8 cellular contexts compared by ENCODE assay signal in the genomic region with DNA sequence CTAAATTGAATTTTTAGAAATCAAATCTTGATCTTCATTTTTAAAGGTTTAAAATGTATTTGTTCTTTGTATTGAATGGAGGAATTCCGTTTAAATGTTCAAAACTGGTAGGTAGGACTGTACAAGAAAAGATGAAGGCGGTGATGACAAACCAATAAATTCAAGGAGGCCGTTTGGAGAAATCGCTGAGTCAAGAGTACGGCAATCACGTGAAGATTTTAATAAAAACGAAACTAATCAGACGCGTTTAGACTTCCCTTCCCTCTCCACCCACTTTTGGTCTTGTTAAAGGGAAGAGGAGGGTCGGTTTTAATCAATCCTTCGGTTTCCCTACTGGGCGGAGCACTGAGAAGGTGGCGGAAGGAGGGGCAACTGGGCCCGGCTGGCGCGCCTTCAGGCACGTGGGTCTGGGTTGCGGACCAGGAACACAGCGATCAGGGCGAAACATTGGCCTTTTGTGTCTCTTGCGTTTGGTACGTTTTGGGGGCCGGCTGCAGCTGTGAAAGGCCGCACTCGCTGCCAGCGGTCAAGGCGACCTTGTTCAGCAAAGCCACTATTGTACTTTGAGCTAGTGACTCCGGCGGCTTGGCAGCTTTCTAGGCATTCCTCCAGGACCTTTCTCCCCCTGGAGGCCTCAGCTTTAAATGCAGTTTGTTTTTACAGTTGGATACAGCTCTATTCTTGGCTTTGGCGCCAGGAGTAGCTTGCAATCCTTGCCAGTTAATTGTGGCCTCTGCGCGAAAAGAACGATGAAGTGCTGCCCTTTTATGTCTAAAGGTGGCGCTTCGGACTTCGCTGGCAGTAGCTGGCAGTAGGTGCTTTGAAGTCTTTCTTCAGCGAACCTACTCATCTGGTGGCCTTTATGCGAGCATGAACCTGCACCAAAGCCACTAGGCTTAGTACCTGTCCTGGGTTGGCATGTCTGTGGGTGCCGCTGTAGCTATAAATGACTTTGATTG. TPM values are rescaled to one million over a fixed set of nuclear protein-coding genes. Genes with fewer than 3 reads are reported as not detected.
DNase-seq lines count a peak whose midpoint lies in the region; ATAC-seq and TF ChIP-seq lines count a peak whose summit lies in the region.

No MANE protein-coding gene starts in this region.

- H3K36me3 Mint-ChIP-seq in H9 (ENCODE audit: insufficient read depth in 1 of 3, low read depth in 3 of 3) (peaks cover 0 to 4% (median 3%) of the 10 kb centered on the region in 3 experiments; a peak in 5 of 7 replicates), glutamatergic neuron (ENCODE audit: unreplicated experiment) (no peaks in the 10 kb centered on the region)
- no peaks in the 10 kb centered on the region for H3K36me3 Mint-ChIP-seq in activated naive CD8-positive, alpha-beta T cell

- no peak for TF ChIP-seq EP300 in upper lobe of left lung (IDR thresholded peaks at IDR 0.05)

- H3K9me3 Mint-ChIP-seq in H9, result peaks cover 61 to 67% of the 10 kb centered on the region in 2 experiments
- no peaks in the 10 kb centered on the region for H3K9me3 Mint-ChIP-seq in activated naive CD8-positive, alpha-beta T cell (ENCODE audit: low read depth)
- peaks cover 2% of the 10 kb centered on the region for H3K9me3 Mint-ChIP-seq in glutamatergic neuron (ENCODE audit: unreplicated experiment)

- H2BK12ac ChIP-seq in H9 (ENCODE audit: insufficient read length, low read depth, low read length), result no peak overlapping the region

- H3K4me2 ChIP-seq in H9 (ENCODE audit: insufficient read depth, insufficient read length, low read length), result peak overlapping the region; percentile 65

- ATAC-seq in omental fat pad (ENCODE audit: low FRiP score) (peak; percentile 91), upper lobe of left lung (ENCODE audit: low FRiP score in 2 of 2) (peak; percentile 88 to 96)

- H3K4me3 Mint-ChIP-seq in H9 (peak overlapping the region; percentile 70 to 78), glutamatergic neuron (ENCODE audit: unreplicated experiment) (peak overlapping the region; percentile 86)
- peak overlapping the region; percentile 84 for H3K4me3 Mint-ChIP-seq in activated naive CD8-positive, alpha-beta T cell

- no peak overlapping the region for H2AK5ac ChIP-seq in H9 (ENCODE audit: insufficient read length, low read length)

- peak overlapping the region; percentile 41 for H3K4me3 ChIP-seq in SJSA1
- H3K4me3 ChIP-seq in upper lobe of left lung, result peak overlapping the region in 3 of 4 donors; percentile 40 to 56 (median 49)

- H3K23me2 ChIP-seq in H9 (ENCODE audit: insufficient read length, low read depth, low read length, poor library complexity, severe bottlenecking), result no peaks in the 10 kb centered on the region

- no peaks in the 10 kb centered on the region for H3K79me2 ChIP-seq in H9 (ENCODE audit: insufficient read depth, low read length)

- H4K8ac ChIP-seq in H9 (replicated peaks; ENCODE audit: insufficient read length, low read depth, low read length), result no peak overlapping the region

- no CpG with 5 or more reads among the region's 39 CpGs for WGBS in H9 (ENCODE audit: extremely low coverage, insufficient read length, low lambda C conversion rate)
- 0 to 30% methylated on average over 25 to 39 of the region's 39 CpGs for WGBS in upper lobe of left lung, 2 donors

- no peak overlapping the region for H4K5ac ChIP-seq in H9 (ENCODE audit: insufficient read length, low read depth, low read length)

- no peak overlapping the region for H3T11ph ChIP-seq in H9 (ENCODE audit: low read length)

- peak overlapping the region; percentile 81 for H3K18ac ChIP-seq in H9 (ENCODE audit: insufficient read length, low read depth, low read length)

- peak; percentile 82 for DNase-seq in GF-D8 (lab: John Stamatoyannopoulos, UW)
- peak; percentile 78 for DNase-seq in H9
- DNase-seq in M059J (ENCODE audit: low read depth), result peak; percentile 93
- DNase-seq in SJSA1 (ENCODE audit: low read depth in 1 of 2, low spot score in 2 of 2), result peak; percentile 63 to 72
- peak; percentile 47 for DNase-seq in glutamatergic neuron
- no peak for DNase-seq in omental fat pad (ENCODE audit: low spot score)
- DNase-seq in upper lobe of left lung, result peak; percentile 71 to 88

- H3K27me3 ChIP-seq in H9 (ENCODE audit: insufficient read depth, low read length), result no peaks in the 10 kb centered on the region
- H3K27me3 ChIP-seq in SJSA1 (replicated peaks), result no peaks in the 10 kb centered on the region
- H3K27me3 ChIP-seq in upper lobe of left lung, result no peaks in the 10 kb centered on the region

- peak overlapping the region; percentile 18 for H3K27ac ChIP-seq in H9 (ENCODE audit: insufficient read length, low read depth, low read length)
- peak overlapping the region; percentile 59 for H3K27ac ChIP-seq in SJSA1
- H3K27ac ChIP-seq in upper lobe of left lung, result peak overlapping the region; percentile 81 to 89 (median 83)

- no peak overlapping the region for H2BK5ac ChIP-seq in H9 (ENCODE audit: insufficient read length, low read length)

- H2BK120ac ChIP-seq in H9 (ENCODE audit: low read depth, low read length, poor library complexity, severe bottlenecking), result no peak overlapping the region

- H3K9me3 ChIP-seq in H9 (ENCODE audit: control insufficient read depth, low read depth, low read length) (peaks cover 16% of the 10 kb centered on the region), SJSA1 (replicated peaks) (no peaks in the 10 kb centered on the region), upper lobe of left lung (no peaks in the 10 kb centered on the region)

- H3K27ac Mint-ChIP-seq in H9 (peak overlapping the region; percentile 87 to 96 (median 89); a peak in 5 of 7 replicates), glutamatergic neuron (ENCODE audit: unreplicated experiment) (peak overlapping the region; percentile 52)
- H3K27ac Mint-ChIP-seq in activated naive CD8-positive, alpha-beta T cell, result peak overlapping the region; percentile 92

- H3K56ac ChIP-seq in H9 (ENCODE audit: insufficient read length, low read depth, low read length), result no peak overlapping the region

- TF ChIP-seq CTCF in H9 (conservative IDR thresholded peaks at IDR 0.05), result peak; percentile 67
- peak; percentile 68 for TF ChIP-seq CTCF in glutamatergic neuron (IDR thresholded peaks at IDR 0.05; ENCODE audit: partially characterized antibody, unreplicated experiment)
- no peak for TF ChIP-seq CTCF in omental fat pad (IDR thresholded peaks at IDR 0.05)
- TF ChIP-seq CTCF in upper lobe of left lung (IDR thresholded peaks at IDR 0.05), result peak; percentile 34 to 70 (median 56)

- peak in 1 of 4 donors; percentile 43 for TF ChIP-seq POLR2A in upper lobe of left lung (IDR thresholded peaks at IDR 0.05)

- H3K4me1 Mint-ChIP-seq in H9 (no peaks in the 10 kb centered on the region), glutamatergic neuron (ENCODE audit: low read depth, unreplicated experiment) (no peaks in the 10 kb centered on the region)
- H3K4me1 Mint-ChIP-seq in activated naive CD8-positive, alpha-beta T cell (ENCODE audit: low read depth), result peaks cover 24% of the 10 kb centered on the region

- no peak overlapping the region for H2BK15ac ChIP-seq in H9 (ENCODE audit: low read depth, low read length)

- H4K91ac ChIP-seq in H9 (ENCODE audit: insufficient read length, low read depth, low read length), result no peak overlapping the region

- no peak overlapping the region for H2BK20ac ChIP-seq in H9 (ENCODE audit: low read depth, low read length, poor library complexity, severe bottlenecking)

- peak overlapping the region; percentile 64 for H3K9ac ChIP-seq in H9 (ENCODE audit: extremely low read depth, insufficient read length, low read length)

- no peaks in the 10 kb centered on the region for H3K36me3 ChIP-seq in SJSA1
- H3K36me3 ChIP-seq in upper lobe of left lung, result no peaks in the 10 kb centered on the region

- H3K23ac ChIP-seq in H9 (ENCODE audit: insufficient read length, low read depth, low read length), result no peak overlapping the region

- H3K4me1 ChIP-seq in H9 (ENCODE audit: insufficient read depth, low read length), result no peaks in the 10 kb centered on the region
- peaks cover 3% of the 10 kb centered on the region for H3K4me1 ChIP-seq in SJSA1 (replicated peaks)
- peaks cover 0 to 7% (median 2%) of the 10 kb centered on the region in 4 donors for H3K4me1 ChIP-seq in upper lobe of left lung

- H3K4ac ChIP-seq in H9 (ENCODE audit: low read depth, low read length), result no peak overlapping the region

- peaks cover 2% of the 10 kb centered on the region; the same call in 1 of the 2 replicates for H3K27me3 Mint-ChIP-seq in H9 (ENCODE audit: low read depth)
- H3K27me3 Mint-ChIP-seq in activated naive CD8-positive, alpha-beta T cell, result no peaks in the 10 kb centered on the region
- H3K27me3 Mint-ChIP-seq in glutamatergic neuron (ENCODE audit: unreplicated experiment), result no peaks in the 10 kb centered on the region

- H4K20me1 ChIP-seq in H9 (ENCODE audit: control insufficient read depth, insufficient read depth, insufficient read length), result no peaks in the 10 kb centered on the region

- H3K14ac ChIP-seq in H9 (ENCODE audit: insufficient read depth, low read length), result peak overlapping the region; percentile 89

- no peaks in the 10 kb centered on the region for H3K79me1 ChIP-seq in H9 (ENCODE audit: insufficient read depth, low read depth, low read length, poor library complexity, severe bottlenecking)

- no peak overlapping the region for H2AFZ ChIP-seq in H9 (ENCODE audit: low read length)

RNA-seq across cellular contexts. Expression of gene LAMP2, which starts 16.7 kb away (rescaled TPM):
- total RNA-seq in H9 (2021), result 27.7 and 28.6 TPM in 2 replicates
- total RNA-seq in M059J (2014; rRNA removed; shearing (Covaris generic)), result 316 and 327 TPM in 2 replicates
- 63.2 and 125 TPM in 2 replicates for total RNA-seq in SJSA1 (2014; rRNA removed; shearing (Covaris generic))
- total RNA-seq in glutamatergic neuron (ENCODE audit: unreplicated experiment), result 48.9 TPM
- total RNA-seq in omental fat pad, result 100 to 1,000 TPM; 111 to 123 (median 117) TPM
- 100 to 1,000 TPM in 4 of 6 donors, 10 to 100 TPM in 2; 28.0 to 145 (median 125) TPM for total RNA-seq in upper lobe of left lung

Comparison
In these comparisons a context has a peak if more than half of its experiments do, and no peak if none do; other contexts are left out.
1. H3K27ac ChIP-seq: peak in every context shown above with its lines; median percentile 83 in upper lobe of left lung; 59 in SJSA1; 18 in H9.
2. CTCF ChIP-seq: peak in H9 (single experiment), glutamatergic neuron (single experiment) and upper lobe of left lung (6 of 6); none in omental fat pad (0 of 3).
3. Peak in every context shown above with its lines, with median percentiles within 50 percentile points of each other: H3K27ac Mint-ChIP-seq and H3K4me3 Mint-ChIP-seq.